Comparison of ENCODE assay signal across 7 cellular contexts in genomic region chr2:69911985-69912563, GRCh38. TPM values are rescaled to one million over a fixed set of nuclear protein-coding genes. Genes with fewer than 3 reads are reported as not detected.
DNase-seq lines count a peak whose midpoint lies in the region; ATAC-seq, FAIRE-seq and TF ChIP-seq lines count a peak whose summit lies in the region.

No MANE protein-coding gene starts in this region.

- H3K9ac ChIP-seq in endodermal cell (ENCODE audit: extremely low read depth, low read length, poor library complexity, severe bottlenecking) = no peak overlapping the region
- no peak overlapping the region for H3K9ac ChIP-seq in neural progenitor cell

- TF ChIP-seq CTCF in endodermal cell (conservative IDR thresholded peaks at IDR 0.05) (peak; percentile 87), neural progenitor cell (IDR thresholded peaks at IDR 0.05) (peak; percentile 84)

- no peaks in the 10 kb centered on the region for H3K9me3 ChIP-seq in endodermal cell (ENCODE audit: control insufficient read depth, low read length)
- H3K9me3 ChIP-seq in neural progenitor cell (ENCODE audit: low read depth) = no peaks in the 10 kb centered on the region

- in situ Hi-C loops in KBM-7 (cut with MboI; ENCODE audit: low pct_unique_long_range_greater_than_20kb, low sequenced_read_pairs) = loop anchor here (25.0 kb wide), 1 partner anchor 250 kb away; no protein-coding TSS in a partner anchor

- H2AFZ ChIP-seq in neural progenitor cell (replicated peaks) = no peak overlapping the region

- no peak overlapping the region for H3K4me3 ChIP-seq in endodermal cell (ENCODE audit: low read length)
- H3K4me3 ChIP-seq in neural progenitor cell = no peak overlapping the region

- no peaks in the 10 kb centered on the region for H3K27me3 Mint-ChIP-seq in endodermal cell (ENCODE audit: insufficient read depth)
- H3K27me3 Mint-ChIP-seq in neural progenitor cell (ENCODE audit: insufficient read depth, low read depth) = no peaks in the 10 kb centered on the region

- H3K36me3 ChIP-seq in endodermal cell (ENCODE audit: control insufficient read depth, insufficient read depth, low read length) (peaks cover 39% of the 10 kb centered on the region), neural progenitor cell (no peaks in the 10 kb centered on the region)

- intact Hi-C loops in left colon (cut with DNase I, micrococcal nuclease) = loop anchor here (5.0 kb wide), 2 partner anchors 160 to 230 kb away; no protein-coding TSS in a partner anchor

- no peak for ATAC-seq in left colon

- DNase-seq in EL (peak; percentile 58), KBM-7 (peak; percentile 49), RCC 7860 (ENCODE audit: low spot score) (peak; percentile 39), endodermal cell (no peak), neural progenitor cell (ENCODE audit: low spot score) (peak; percentile 73), left colon (no peak), cortex of kidney (lab: John Stamatoyannopoulos, UW) (no peak)

- no peak overlapping the region for H3K4me3 Mint-ChIP-seq in endodermal cell
- H3K4me3 Mint-ChIP-seq in neural progenitor cell = no peak overlapping the region

- peak; percentile 80 for FAIRE-seq in RCC 7860 (lab: Jason Lieb, UNC)

- H3K27me3 ChIP-seq in endodermal cell (ENCODE audit: control insufficient read depth, insufficient read depth, low read length, poor library complexity, severe bottlenecking) = peaks cover 9% of the 10 kb centered on the region
- H3K27me3 ChIP-seq in neural progenitor cell = no peaks in the 10 kb centered on the region

- peaks cover 44% of the 10 kb centered on the region for H3F3A ChIP-seq in neural progenitor cell (ENCODE audit: low read depth)

- H3K4me1 ChIP-seq in endodermal cell (ENCODE audit: control insufficient read depth, insufficient read depth, low read length) (no peaks in the 10 kb centered on the region), neural progenitor cell (no peaks in the 10 kb centered on the region)

- no peaks in the 10 kb centered on the region for H3K79me2 ChIP-seq in neural progenitor cell (ENCODE audit: low read depth)

- peaks cover 16% of the 10 kb centered on the region for H3K36me3 Mint-ChIP-seq in endodermal cell (ENCODE audit: low read depth)
- peaks cover 4% of the 10 kb centered on the region for H3K36me3 Mint-ChIP-seq in neural progenitor cell

- H4K20me1 ChIP-seq in neural progenitor cell (ENCODE audit: low read depth) = no peaks in the 10 kb centered on the region

- 50% methylated on average over 2 of the region's 2 CpGs; no CpG with 5 or more reads in 1 of the 2 experiments for WGBS in endodermal cell (ENCODE audit: insufficient coverage in 1 of 2, insufficient read length in 1 of 2), 2 experiments

- no peaks in the 10 kb centered on the region for H3K9me3 Mint-ChIP-seq in endodermal cell
- H3K9me3 Mint-ChIP-seq in neural progenitor cell = no peaks in the 10 kb centered on the region

- H3K4me2 ChIP-seq in neural progenitor cell = no peak overlapping the region

- H3K27ac ChIP-seq in endodermal cell (ENCODE audit: low read depth, low read length) (no peak overlapping the region), neural progenitor cell (no peak overlapping the region)

- H3K27ac Mint-ChIP-seq in endodermal cell = no peak overlapping the region
- no peak overlapping the region for H3K27ac Mint-ChIP-seq in neural progenitor cell

- H3K4me1 Mint-ChIP-seq in endodermal cell (no peaks in the 10 kb centered on the region), neural progenitor cell (peaks cover 6% of the 10 kb centered on the region)

RNA-seq across cellular contexts. Expression of gene MXD1, which starts 2.8 kb away (rescaled TPM):
- total RNA-seq in endodermal cell (1 to 10 TPM in 1 of 2 donors, under 1 TPM in 1; 0.73 to 5.5 TPM), neural progenitor cell (ENCODE audit: low replicate concordance) (3.9 and 5.3 TPM in 2 replicates), left colon (100 to 1,000 TPM; 136 to 244 TPM)
- 5.1 TPM for polyA plus RNA-seq in endodermal cell (2013, experiment 1 of 2)
- 6.1 TPM for polyA plus RNA-seq in endodermal cell (2013, experiment 2 of 2)

RNA-seq across cellular contexts. Expression of gene SNRNP27, which starts 18.3 kb away (rescaled TPM):
- total RNA-seq in endodermal cell (10 to 100 TPM; 56.2 to 64.9 TPM), neural progenitor cell (ENCODE audit: low replicate concordance) (89.2 and 131 TPM in 2 replicates), left colon (10 to 100 TPM; 30.7 to 32.7 TPM)
- 58.2 TPM for polyA plus RNA-seq in endodermal cell (2013, experiment 1 of 2)
- polyA plus RNA-seq in endodermal cell (2013, experiment 2 of 2) = 53.0 TPM

RNA-seq across cellular contexts. Expression of gene ASPRV1, which starts 49.4 kb away (rescaled TPM):
- under 1 TPM; 0.84 to 0.91 TPM for total RNA-seq in endodermal cell
- polyA plus RNA-seq in endodermal cell (2013, experiment 1 of 2) = 0.89 TPM
- polyA plus RNA-seq in endodermal cell (2013, experiment 2 of 2) = 1.0 TPM
- 0.30 and 1.2 TPM in 2 replicates for total RNA-seq in neural progenitor cell (ENCODE audit: low replicate concordance)
- total RNA-seq in left colon = 1 to 10 TPM in 1 of 2 donors, under 1 TPM in 1; 0.43 to 1.2 TPM

Comparison
In these comparisons a context has a peak if more than half of its experiments do, and no peak if none do; other contexts are left out.
1. DNase-seq: peak in EL (single experiment), KBM-7 (single experiment), RCC 7860 (single experiment) and neural progenitor cell (single experiment); none in endodermal cell (single experiment), left colon (0 of 2) and cortex of kidney (single experiment).
2. RNA of gene MXD1, which starts 2.8 kb away (total RNA-seq): 136 to 244 TPM in left colon; 0.73 to 5.5 TPM in endodermal cell and 3.9 to 5.3 TPM in neural progenitor cell; every median in the first group is over 10 times any median in the second.